Comparison of ENCODE assay signal across 10 cellular contexts in the genomic region with DNA sequence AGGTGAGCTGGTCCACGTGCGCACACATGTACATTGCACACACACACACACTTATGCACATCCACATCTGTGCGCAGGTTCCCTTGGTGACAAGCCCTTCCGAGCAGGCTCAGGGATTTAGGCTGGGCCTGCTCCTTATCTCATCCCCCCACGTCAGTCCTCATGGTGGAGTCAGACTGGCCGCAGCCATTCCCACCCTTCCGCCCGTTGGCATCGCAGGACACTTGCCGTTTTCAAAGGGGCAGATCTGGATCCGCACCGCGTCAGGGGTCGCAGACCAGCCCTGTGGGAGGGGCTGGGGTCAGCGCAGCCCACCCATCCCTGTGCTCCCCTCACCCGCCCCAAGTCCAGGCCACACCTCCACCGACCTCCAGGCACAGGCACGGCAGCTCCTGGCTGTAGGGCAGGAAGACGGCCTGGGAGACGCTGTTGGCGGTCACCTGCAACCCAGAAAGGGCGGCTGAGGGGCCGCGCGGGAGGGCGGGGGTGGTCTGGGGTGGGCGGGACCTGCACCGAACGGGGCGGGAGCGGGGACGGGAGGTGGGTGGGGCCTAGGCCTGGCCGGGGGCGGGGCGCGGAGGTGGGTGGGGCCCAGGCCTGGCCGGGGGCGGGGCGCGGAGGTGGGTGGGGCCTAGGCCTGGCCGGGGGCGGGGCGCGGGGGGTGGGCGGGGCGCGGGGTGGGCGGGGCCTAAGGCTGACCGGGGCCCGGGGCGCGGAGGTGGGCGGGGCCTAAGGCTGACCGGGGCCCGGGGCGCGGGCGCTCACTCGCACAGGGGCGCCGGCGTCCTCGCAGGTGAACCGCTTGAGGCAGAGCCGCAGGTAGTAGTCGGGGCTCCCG. TPM values are rescaled to one million over a fixed set of nuclear protein-coding genes. Genes with fewer than 3 reads are reported as not detected.
DNase-seq lines count a peak whose midpoint lies in the region; ATAC-seq lines count a peak whose summit lies in the region.
"Had no signal": no experiment of that assay in that cellular context is flagged by ENCODE, and none has a peak within 500 bp of the region (broad histone marks: within the 10 kb centered on the region; RNA-seq: fewer than 3 reads in every experiment).

No MANE protein-coding gene starts in this region.

- no peak overlapping the region for H3K27ac Mint-ChIP-seq in activated T-helper 17 cell treated with anti-CD3 and anti-CD28 coated beads, Interleukin-2, amount 50 U/mL, for 72 hours

- peak; percentile 34 for ATAC-seq in activated T-helper 17 cell treated with anti-CD3 and anti-CD28 coated beads, Interleukin-2, amount 50 U/mL, for 72 hours (replicated peaks)
- no peak for ATAC-seq in HG03045 (IDR thresholded peaks at IDR 0.05; ENCODE audit: unreplicated experiment)
- ATAC-seq in HG03460 (IDR thresholded peaks at IDR 0.05; ENCODE audit: unreplicated experiment), result no peak

- peak overlapping the region; percentile 39 for H3K4me3 ChIP-seq in iPS-11a (ENCODE audit: low read depth, low read length)

- no peak overlapping the region for H3K4me3 Mint-ChIP-seq in activated T-helper 17 cell treated with anti-CD3 and anti-CD28 coated beads, Interleukin-2, amount 50 U/mL, for 72 hours

- H3K36me3 Mint-ChIP-seq in activated T-helper 17 cell treated with anti-CD3 and anti-CD28 coated beads, Interleukin-2, amount 50 U/mL, for 72 hours (ENCODE audit: low read depth), result no peaks in the 10 kb centered on the region

- H3K9me3 Mint-ChIP-seq in activated T-helper 17 cell treated with anti-CD3 and anti-CD28 coated beads, Interleukin-2, amount 50 U/mL, for 72 hours, result no peaks in the 10 kb centered on the region

- DNase-seq in activated CD4-positive, CD25-positive, alpha-beta regulatory T cell treated with anti-CD3 and anti-CD28 coated beads, Interleukin-2, amount 50 U/mL, for 72 hours, result peak; percentile 41
- no peak for DNase-seq in activated CD4-positive, CD25-positive, alpha-beta regulatory T cell (lab: John Stamatoyannopoulos, UW)
- peak; percentile 53 for DNase-seq in stimulated activated CD8-positive, alpha-beta memory T cell treated with anti-CD3 and anti-CD28 coated beads, Interleukin-4, amount 100 ng/mL, for 48 hours
- no peak for DNase-seq in HT-29 (ENCODE audit: low spot score)
- DNase-seq: activated CD4-positive, alpha-beta T cell treated with anti-CD3 and anti-CD28 coated beads for 1 hour; effector memory CD4-positive, alpha-beta T cell had no signal

- H3K4me1 Mint-ChIP-seq in activated T-helper 17 cell treated with anti-CD3 and anti-CD28 coated beads, Interleukin-2, amount 50 U/mL, for 72 hours, result no peaks in the 10 kb centered on the region

- peaks cover 4% of the 10 kb centered on the region for H3K27me3 Mint-ChIP-seq in activated T-helper 17 cell treated with anti-CD3 and anti-CD28 coated beads, Interleukin-2, amount 50 U/mL, for 72 hours

RNA-seq across cellular contexts. Expression of a gene that starts 13.3 kb away (rescaled TPM):
- under 1 TPM; 0.09 to 0.42 TPM for total RNA-seq in activated T-helper 17 cell treated with anti-CD3 and anti-CD28 coated beads, Interleukin-2, amount 50 U/mL, for 72 hours
- total RNA-seq in HT-29 (2014; rRNA removed; shearing (Covaris generic)), result 0.03 and 0.13 TPM in 2 replicates

RNA-seq across cellular contexts. Expression of a gene that starts 38.7 kb away (rescaled TPM):
- total RNA-seq in activated T-helper 17 cell treated with anti-CD3 and anti-CD28 coated beads, Interleukin-2, amount 50 U/mL, for 72 hours, result 100 to 1,000 TPM in 1 of 2 donors, 10 to 100 TPM in 1; 94.8 to 235 TPM
- 161 and 183 TPM in 2 replicates for total RNA-seq in HT-29 (2014; rRNA removed; shearing (Covaris generic))

RNA-seq across cellular contexts. Expression of a gene that starts 58.8 kb away (rescaled TPM):
- not detected for total RNA-seq in activated T-helper 17 cell treated with anti-CD3 and anti-CD28 coated beads, Interleukin-2, amount 50 U/mL, for 72 hours
- not detected in 2 replicates for total RNA-seq in HT-29 (2014; rRNA removed; shearing (Covaris generic))

Comparison
In these comparisons a context has a peak if more than half of its experiments do, and no peak if none do; other contexts are left out.
1. DNase-seq: peak in activated CD4-positive, CD25-positive, alpha-beta regulatory T cell treated with anti-CD3 and anti-CD28 coated beads, Interleukin-2, amount 50 U/mL, for 72 hours (single experiment) and stimulated activated CD8-positive, alpha-beta memory T cell treated with anti-CD3 and anti-CD28 coated beads, Interleukin-4, amount 100 ng/mL, for 48 hours (single experiment); none in activated CD4-positive, CD25-positive, alpha-beta regulatory T cell (0 of 4) and HT-29 (single experiment).